19 cellular contexts compared by ENCODE assay signal in genomic region chr6:159375014-159375413, GRCh38.
"Had no signal": no experiment of that assay in that cellular context is flagged by ENCODE, and none has a peak within 500 bp of the region (broad histone marks: within the 10 kb centered on the region; RNA-seq: fewer than 3 reads in every experiment).

No MANE protein-coding gene starts in this region.

- H3K9me3 Mint-ChIP-seq: memory B cell had no signal

- H3K4me1 Mint-ChIP-seq: immature natural killer cell, memory B cell had no signal

- ATAC-seq: foreskin keratinocyte, gastroesophageal sphincter, left colon, left lobe of liver had no signal

- H3K36me3 Mint-ChIP-seq: immature natural killer cell, memory B cell had no signal

- H3K4me3 Mint-ChIP-seq: immature natural killer cell, memory B cell had no signal

- H3K27ac Mint-ChIP-seq: immature natural killer cell, memory B cell had no signal

- DNase-seq: dermis blood vessel endothelial cell; dorsolateral prefrontal cortex; effector CD4-positive, alpha-beta T cell; effector memory CD4-positive, alpha-beta T cell; foreskin keratinocyte; heart left ventricle; hypothalamus; immature natural killer cell; islet precursor cell; kidney; kidney glomerular epithelial cell; left colon; left ventricle myocardium inferior; mammary epithelial cell; mesendoderm; midbrain had no signal
